ENCODE assay signal across 16 cellular contexts in the genomic region with DNA sequence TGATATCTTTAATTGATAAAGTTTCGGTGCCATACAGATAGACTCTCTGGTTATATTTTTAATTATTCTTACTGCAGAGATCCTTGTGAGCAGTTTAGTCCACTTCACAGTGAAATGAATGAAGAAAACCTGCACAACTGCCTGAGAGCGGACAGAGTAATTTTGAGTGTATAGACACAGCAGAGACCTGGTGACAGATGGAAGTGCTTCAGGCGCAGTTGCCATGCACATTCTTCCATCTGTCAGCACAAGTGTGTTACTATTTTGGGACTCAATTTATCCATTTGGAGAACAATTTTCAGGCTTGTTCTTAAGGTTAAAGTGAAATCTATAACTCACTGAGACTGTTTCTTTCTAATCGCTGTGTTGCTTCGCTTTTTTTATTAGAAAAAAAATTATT.
DNase-seq lines count a peak whose midpoint lies in the region; ATAC-seq and TF ChIP-seq lines count a peak whose summit lies in the region.
"Had no signal": no experiment of that assay in that cellular context is flagged by ENCODE, and none has a peak within 500 bp of the region (broad histone marks: within the 10 kb centered on the region; RNA-seq: fewer than 3 reads in every experiment).

No MANE protein-coding gene starts in this region.

- intact Hi-C loops in Right ventricle myocardium superior (cut with DNase I) (loop anchor here (10.0 kb wide), 1 partner anchor 144 kb away; the partner anchor contains the start of gene SPHKAP), cardiac septum (cut with DNase I) (no loop called here), left ventricle myocardium superior (cut with micrococcal nuclease) (no loop called here), vagina (cut with DNase I) (no loop called here), breast epithelium (cut with DNase I; ENCODE audit: low total_unique reads) (no loop called here)

- peaks cover 9% of the 10 kb centered on the region for H3K9me3 ChIP-seq in vagina
- peaks cover 4 to 31% of the 10 kb centered on the region in 2 donors for H3K9me3 ChIP-seq in breast epithelium

- no peaks in the 10 kb centered on the region for H3K4me1 ChIP-seq in vagina
- no peaks in the 10 kb centered on the region for H3K4me1 ChIP-seq in breast epithelium
- H3K4me1 ChIP-seq: Peyer's patch had no signal

- H3K27me3 ChIP-seq in vagina (no peaks in the 10 kb centered on the region), breast epithelium (no peaks in the 10 kb centered on the region)
- H3K27me3 ChIP-seq: Peyer's patch had no signal

- H3K27ac ChIP-seq in vagina, result no peak overlapping the region
- H3K27ac ChIP-seq in breast epithelium, result no peak overlapping the region
- H3K27ac ChIP-seq: Peyer's patch had no signal

- H3K4me3 ChIP-seq in vagina, result no peak overlapping the region
- no peak overlapping the region for H3K4me3 ChIP-seq in breast epithelium
- H3K4me3 ChIP-seq: Peyer's patch had no signal

- DNase-seq in Right ventricle myocardium superior (peak; percentile 48), cardiac septum (ENCODE audit: low spot score) (no peak), cerebellar cortex (ENCODE audit: low spot score) (peak; percentile 97), left ventricle myocardium superior (peak; percentile 52), vagina (ENCODE audit: extremely low spot score in 2 of 2) (no peak), breast epithelium (ENCODE audit: low spot score in 2 of 2) (no peak), NCI-H2196 (lab: John Stamatoyannopoulos, UW; ENCODE audit: unreplicated experiment) (no peak)
- DNase-seq: HCEC 1CT, IMR-90, Kasumi-1, NCI-H1105 treated with DMSO at 0.1 percent for 48 hours, NCI-H1930, NCI-H345, Peyer's patch, SIG-M5 had no signal

- H3K36me3 ChIP-seq in vagina, result no peaks in the 10 kb centered on the region
- no peaks in the 10 kb centered on the region for H3K36me3 ChIP-seq in breast epithelium
- H3K36me3 ChIP-seq: Peyer's patch had no signal

- ATAC-seq in Right ventricle myocardium superior (ENCODE audit: poor library complexity), result peak; percentile 96
- peak; percentile 97 for ATAC-seq in left ventricle myocardium superior
- no peak for ATAC-seq in HG02884 (IDR thresholded peaks at IDR 0.05; ENCODE audit: unreplicated experiment)

- TF ChIP-seq POLR2A in vagina (IDR thresholded peaks at IDR 0.05), result no peak
- no peak for TF ChIP-seq POLR2A in breast epithelium (IDR thresholded peaks at IDR 0.05)

- TF ChIP-seq CTCF in vagina (IDR thresholded peaks at IDR 0.05) (no peak), breast epithelium (IDR thresholded peaks at IDR 0.05) (no peak)

Comparison
In these comparisons a context has a peak if more than half of its experiments do, and no peak if none do; other contexts are left out.
1. DNase-seq: peak in Right ventricle myocardium superior (single experiment), cerebellar cortex (single experiment) and left ventricle myocardium superior (single experiment); none in cardiac septum (single experiment), vagina (0 of 2), breast epithelium (0 of 2) and NCI-H2196 (single experiment).